Comparison of ENCODE assay signal across 1 cellular context in the genomic region with DNA sequence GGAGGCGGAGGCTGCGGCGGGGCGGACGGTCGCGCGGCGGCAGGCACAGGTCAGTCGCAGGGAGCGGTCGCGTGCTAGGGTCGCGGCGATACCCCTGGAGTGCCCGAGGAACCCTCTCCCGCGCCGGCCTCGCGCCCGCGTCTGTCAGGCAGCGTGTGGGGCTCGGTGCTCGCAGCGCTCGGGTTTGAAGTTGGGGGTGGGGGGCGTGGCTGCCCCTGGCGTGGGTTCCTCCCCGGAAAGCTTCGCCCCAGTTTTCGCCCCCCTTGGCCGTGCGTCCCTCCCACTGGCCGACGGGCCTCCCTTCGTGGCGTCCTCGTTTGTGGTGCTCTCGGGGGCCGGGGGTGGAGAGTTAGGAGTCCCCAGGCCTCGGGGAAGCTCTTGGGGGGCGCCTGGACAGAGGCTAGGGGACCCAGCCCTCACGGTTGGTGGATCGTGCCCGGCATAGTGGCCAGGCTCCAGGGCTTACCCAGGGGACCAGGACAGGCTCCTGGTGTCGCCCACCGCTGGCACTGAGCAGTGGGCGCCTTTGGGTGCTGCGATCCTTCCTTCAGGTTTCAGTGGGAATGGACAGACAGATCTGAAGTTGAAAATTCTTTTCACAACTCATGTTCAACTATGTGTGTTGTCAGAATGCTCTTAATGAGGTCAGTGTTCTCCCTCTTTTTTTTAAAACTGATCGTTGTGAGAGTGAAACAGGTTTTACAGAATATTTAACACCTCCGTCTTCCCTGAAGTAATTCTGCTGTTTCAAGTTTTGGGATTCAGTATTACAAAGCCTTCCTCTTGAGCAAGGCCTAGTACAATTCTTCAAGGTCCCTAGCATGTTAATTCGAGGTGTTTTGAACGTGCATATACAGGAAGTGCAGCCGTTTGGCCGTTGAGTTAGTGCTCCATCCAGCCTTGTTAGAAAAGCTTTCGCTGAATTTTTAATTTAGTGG.
TF ChIP-seq lines count a peak whose summit lies in the region.

No MANE protein-coding gene starts in this region.

TF ChIP-seq in K562, 482 proteins besides CTCF, POLR2A, EP300 and RAD21 (continued from another document):
- TF ChIP-seq, protein P1, sequence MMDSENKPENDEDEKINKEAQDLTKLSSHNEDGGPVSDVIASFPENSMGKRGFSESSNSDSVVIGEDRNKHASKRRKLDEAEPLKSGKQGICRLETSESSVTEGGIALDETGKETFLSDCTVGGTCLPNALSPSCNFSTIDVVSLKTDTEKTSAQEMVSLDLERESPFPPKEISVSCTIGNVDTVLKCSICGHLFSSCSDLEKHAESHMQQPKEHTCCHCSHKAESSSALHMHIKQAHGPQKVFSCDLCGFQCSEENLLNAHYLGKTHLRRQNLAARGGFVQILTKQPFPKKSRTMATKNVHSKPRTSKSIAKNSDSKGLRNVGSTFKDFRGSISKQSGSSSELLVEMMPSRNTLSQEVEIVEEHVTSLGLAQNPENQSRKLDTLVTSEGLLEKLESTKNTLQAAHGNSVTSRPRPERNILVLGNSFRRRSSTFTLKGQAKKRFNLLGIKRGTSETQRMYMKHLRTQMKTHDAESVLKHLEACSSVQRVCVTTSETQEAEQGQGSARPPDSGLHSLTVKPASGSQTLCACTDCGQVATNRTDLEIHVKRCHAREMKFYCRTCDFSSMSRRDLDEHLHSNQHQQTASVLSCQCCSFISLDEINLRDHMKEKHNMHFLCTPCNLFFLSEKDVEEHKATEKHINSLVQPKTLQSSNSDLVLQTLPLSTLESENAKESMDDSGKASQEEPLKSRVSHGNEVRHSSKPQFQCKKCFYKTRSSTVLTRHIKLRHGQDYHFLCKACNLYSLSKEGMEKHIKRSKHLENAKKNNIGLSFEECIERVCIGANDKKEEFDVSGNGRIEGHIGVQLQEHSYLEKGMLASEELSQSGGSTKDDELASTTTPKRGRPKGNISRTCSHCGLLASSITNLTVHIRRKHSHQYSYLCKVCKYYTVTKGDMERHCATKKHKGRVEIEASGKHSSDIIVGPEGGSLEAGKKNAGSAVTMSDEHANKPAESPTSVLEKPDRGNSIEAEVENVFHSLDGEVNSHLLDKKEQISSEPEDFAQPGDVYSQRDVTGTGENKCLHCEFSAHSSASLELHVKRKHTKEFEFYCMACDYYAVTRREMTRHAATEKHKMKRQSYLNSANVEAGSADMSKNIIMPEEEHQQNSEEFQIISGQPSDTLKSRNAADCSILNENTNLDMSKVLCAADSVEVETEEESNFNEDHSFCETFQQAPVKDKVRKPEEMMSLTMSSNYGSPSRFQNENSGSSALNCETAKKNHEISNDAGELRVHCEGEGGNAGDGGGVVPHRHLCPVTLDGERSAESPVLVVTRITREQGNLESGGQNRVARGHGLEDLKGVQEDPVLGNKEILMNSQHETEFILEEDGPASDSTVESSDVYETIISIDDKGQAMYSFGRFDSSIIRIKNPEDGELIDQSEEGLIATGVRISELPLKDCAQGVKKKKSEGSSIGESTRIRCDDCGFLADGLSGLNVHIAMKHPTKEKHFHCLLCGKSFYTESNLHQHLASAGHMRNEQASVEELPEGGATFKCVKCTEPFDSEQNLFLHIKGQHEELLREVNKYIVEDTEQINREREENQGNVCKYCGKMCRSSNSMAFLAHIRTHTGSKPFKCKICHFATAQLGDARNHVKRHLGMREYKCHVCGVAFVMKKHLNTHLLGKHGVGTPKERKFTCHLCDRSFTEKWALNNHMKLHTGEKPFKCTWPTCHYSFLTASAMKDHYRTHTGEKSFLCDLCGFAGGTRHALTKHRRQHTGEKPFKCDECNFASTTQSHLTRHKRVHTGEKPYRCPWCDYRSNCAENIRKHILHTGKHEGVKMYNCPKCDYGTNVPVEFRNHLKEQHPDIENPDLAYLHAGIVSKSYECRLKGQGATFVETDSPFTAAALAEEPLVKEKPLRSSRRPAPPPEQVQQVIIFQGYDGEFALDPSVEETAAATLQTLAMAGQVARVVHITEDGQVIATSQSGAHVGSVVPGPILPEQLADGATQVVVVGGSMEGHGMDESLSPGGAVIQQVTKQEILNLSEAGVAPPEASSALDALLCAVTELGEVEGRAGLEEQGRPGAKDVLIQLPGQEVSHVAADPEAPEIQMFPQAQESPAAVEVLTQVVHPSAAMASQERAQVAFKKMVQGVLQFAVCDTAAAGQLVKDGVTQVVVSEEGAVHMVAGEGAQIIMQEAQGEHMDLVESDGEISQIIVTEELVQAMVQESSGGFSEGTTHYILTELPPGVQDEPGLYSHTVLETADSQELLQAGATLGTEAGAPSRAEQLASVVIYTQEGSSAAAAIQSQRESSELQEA (IDR thresholded peaks at IDR 0.05; ENCODE audit: low read depth), result no peak
- TF ChIP-seq TEAD1 (CRISPR knock-in tag; IDR thresholded peaks at IDR 0.05) (no peak; a peak in 1 of 4 replicates), ZC3H4 (CRISPR knock-in tag; IDR thresholded peaks at IDR 0.05; ENCODE audit: borderline replicate concordance) (peak; percentile 69; the same call in 1 of the 2 replicates), BRCA1 (IDR thresholded peaks at IDR 0.05) (no peak), BRCA1 (CRISPR knock-in tag; IDR thresholded peaks at IDR 0.05) (peak; percentile 97), ZBTB17 (CRISPR knock-in tag; IDR thresholded peaks at IDR 0.05) (no peak), PRPF4 (IDR thresholded peaks at IDR 0.05; ENCODE audit: insufficient read depth, low read depth, low read length, poor library complexity, severe bottlenecking) (no peak), SREBF1 (IDR thresholded peaks at IDR 0.05; ENCODE audit: borderline replicate concordance, low read depth, low read length) (no peak)
- TF ChIP-seq, protein P2, sequence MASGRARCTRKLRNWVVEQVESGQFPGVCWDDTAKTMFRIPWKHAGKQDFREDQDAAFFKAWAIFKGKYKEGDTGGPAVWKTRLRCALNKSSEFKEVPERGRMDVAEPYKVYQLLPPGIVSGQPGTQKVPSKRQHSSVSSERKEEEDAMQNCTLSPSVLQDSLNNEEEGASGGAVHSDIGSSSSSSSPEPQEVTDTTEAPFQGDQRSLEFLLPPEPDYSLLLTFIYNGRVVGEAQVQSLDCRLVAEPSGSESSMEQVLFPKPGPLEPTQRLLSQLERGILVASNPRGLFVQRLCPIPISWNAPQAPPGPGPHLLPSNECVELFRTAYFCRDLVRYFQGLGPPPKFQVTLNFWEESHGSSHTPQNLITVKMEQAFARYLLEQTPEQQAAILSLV (tag; IDR thresholded peaks at IDR 0.05), result no peak
- TF ChIP-seq, protein P3, sequence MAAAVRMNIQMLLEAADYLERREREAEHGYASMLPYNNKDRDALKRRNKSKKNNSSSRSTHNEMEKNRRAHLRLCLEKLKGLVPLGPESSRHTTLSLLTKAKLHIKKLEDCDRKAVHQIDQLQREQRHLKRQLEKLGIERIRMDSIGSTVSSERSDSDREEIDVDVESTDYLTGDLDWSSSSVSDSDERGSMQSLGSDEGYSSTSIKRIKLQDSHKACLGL (CRISPR knock-in tag; IDR thresholded peaks at IDR 0.05; ENCODE audit: borderline replicate concordance, poor library complexity, severe bottlenecking), result no peak
